1 cellular context compared by ENCODE assay signal in the genomic region with DNA sequence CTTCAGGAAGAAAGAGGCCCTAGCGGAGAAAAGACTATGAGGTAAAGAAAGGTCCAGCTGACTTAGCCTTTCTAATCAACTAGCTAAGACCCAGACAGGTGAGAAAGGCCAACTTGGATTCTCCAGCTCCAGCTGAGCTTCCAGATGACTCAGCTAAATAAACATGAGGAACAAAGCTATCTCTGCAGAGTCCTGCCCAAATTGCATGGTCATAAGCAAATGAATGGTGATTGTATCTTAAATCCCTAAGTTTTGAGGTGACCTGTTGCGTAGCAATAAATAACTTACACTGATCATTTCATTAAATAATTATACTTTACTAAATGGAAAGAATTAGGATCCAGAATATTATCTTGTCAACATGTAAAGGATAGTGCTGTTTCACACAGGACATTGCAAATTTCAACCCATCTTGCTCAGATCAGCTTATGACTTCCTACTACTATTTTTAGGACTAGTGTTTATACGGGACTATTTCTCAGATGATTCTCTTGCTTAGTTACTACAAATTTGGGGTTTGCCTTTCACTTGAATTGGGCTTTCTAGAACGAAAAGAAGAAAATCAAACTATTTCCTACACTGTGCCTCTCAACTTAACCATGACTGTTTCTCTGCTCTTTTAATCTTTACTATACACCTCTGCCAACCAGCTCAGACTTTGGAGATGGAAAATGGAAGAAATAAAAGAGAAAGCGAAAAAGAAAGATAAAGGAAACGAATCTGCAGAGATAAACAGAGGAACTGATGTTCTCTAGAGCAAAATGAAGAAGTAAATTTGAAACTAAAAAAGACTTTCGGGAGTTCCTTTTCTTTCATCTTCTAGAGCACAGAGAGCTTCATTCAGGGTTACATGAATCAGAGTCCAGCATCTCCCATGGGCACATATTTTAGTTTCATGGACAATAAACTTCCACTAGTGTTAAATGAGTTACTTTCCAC.
A peak's percentile ranks its signal among the peaks of the same experiment; 100 is the strongest.
TF ChIP-seq lines count a peak whose summit lies in the region.

No MANE protein-coding gene starts in this region.

TF ChIP-seq in HepG2, 621 proteins besides CTCF, POLR2A, EP300 and RAD21 (continued from another document and continues in another):
- TF ChIP-seq, protein P1, sequence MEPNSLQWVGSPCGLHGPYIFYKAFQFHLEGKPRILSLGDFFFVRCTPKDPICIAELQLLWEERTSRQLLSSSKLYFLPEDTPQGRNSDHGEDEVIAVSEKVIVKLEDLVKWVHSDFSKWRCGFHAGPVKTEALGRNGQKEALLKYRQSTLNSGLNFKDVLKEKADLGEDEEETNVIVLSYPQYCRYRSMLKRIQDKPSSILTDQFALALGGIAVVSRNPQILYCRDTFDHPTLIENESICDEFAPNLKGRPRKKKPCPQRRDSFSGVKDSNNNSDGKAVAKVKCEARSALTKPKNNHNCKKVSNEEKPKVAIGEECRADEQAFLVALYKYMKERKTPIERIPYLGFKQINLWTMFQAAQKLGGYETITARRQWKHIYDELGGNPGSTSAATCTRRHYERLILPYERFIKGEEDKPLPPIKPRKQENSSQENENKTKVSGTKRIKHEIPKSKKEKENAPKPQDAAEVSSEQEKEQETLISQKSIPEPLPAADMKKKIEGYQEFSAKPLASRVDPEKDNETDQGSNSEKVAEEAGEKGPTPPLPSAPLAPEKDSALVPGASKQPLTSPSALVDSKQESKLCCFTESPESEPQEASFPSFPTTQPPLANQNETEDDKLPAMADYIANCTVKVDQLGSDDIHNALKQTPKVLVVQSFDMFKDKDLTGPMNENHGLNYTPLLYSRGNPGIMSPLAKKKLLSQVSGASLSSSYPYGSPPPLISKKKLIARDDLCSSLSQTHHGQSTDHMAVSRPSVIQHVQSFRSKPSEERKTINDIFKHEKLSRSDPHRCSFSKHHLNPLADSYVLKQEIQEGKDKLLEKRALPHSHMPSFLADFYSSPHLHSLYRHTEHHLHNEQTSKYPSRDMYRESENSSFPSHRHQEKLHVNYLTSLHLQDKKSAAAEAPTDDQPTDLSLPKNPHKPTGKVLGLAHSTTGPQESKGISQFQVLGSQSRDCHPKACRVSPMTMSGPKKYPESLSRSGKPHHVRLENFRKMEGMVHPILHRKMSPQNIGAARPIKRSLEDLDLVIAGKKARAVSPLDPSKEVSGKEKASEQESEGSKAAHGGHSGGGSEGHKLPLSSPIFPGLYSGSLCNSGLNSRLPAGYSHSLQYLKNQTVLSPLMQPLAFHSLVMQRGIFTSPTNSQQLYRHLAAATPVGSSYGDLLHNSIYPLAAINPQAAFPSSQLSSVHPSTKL (CRISPR knock-in tag; IDR thresholded peaks at IDR 0.05) = peak; percentile 82
- no peak for TF ChIP-seq PHF21A (CRISPR knock-in tag; IDR thresholded peaks at IDR 0.05)
- no peak for TF ChIP-seq ZNF484 (CRISPR knock-in tag; IDR thresholded peaks at IDR 0.05; ENCODE audit: borderline replicate concordance, low read depth)
- no peak for TF ChIP-seq FOXA1 (IDR thresholded peaks at IDR 0.05)
- peak; percentile 93 for TF ChIP-seq FOXA1 (CRISPR knock-in tag; IDR thresholded peaks at IDR 0.05)
- peak; percentile 84; the same call in 1 of the 2 replicates for TF ChIP-seq JUN (CRISPR knock-in tag; IDR thresholded peaks at IDR 0.05)
- peak; percentile 97 for TF ChIP-seq NFE2L2 (IDR thresholded peaks at IDR 0.05; ENCODE audit: low read length)
- TF ChIP-seq SOX5 (CRISPR knock-in tag; IDR thresholded peaks at IDR 0.05; ENCODE audit: borderline replicate concordance) = peak; percentile 67; the same call in 1 of the 2 replicates
- TF ChIP-seq, protein P2, sequence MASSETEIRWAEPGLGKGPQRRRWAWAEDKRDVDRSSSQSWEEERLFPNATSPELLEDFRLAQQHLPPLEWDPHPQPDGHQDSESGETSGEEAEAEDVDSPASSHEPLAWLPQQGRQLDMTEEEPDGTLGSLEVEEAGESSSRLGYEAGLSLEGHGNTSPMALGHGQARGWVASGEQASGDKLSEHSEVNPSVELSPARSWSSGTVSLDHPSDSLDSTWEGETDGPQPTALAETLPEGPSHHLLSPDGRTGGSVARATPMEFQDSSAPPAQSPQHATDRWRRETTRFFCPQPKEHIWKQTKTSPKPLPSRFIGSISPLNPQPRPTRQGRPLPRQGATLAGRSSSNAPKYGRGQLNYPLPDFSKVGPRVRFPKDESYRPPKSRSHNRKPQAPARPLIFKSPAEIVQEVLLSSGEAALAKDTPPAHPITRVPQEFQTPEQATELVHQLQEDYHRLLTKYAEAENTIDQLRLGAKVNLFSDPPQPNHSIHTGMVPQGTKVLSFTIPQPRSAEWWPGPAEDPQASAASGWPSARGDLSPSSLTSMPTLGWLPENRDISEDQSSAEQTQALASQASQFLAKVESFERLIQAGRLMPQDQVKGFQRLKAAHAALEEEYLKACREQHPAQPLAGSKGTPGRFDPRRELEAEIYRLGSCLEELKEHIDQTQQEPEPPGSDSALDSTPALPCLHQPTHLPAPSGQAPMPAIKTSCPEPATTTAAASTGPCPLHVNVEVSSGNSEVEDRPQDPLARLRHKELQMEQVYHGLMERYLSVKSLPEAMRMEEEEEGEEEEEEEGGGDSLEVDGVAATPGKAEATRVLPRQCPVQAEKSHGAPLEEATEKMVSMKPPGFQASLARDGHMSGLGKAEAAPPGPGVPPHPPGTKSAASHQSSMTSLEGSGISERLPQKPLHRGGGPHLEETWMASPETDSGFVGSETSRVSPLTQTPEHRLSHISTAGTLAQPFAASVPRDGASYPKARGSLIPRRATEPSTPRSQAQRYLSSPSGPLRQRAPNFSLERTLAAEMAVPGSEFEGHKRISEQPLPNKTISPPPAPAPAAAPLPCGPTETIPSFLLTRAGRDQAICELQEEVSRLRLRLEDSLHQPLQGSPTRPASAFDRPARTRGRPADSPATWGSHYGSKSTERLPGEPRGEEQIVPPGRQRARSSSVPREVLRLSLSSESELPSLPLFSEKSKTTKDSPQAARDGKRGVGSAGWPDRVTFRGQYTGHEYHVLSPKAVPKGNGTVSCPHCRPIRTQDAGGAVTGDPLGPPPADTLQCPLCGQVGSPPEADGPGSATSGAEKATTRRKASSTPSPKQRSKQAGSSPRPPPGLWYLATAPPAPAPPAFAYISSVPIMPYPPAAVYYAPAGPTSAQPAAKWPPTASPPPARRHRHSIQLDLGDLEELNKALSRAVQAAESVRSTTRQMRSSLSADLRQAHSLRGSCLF (CRISPR knock-in tag; IDR thresholded peaks at IDR 0.05; ENCODE audit: borderline replicate concordance) = no peak
- peak; percentile 58; the same call in 1 of the 2 replicates for TF ChIP-seq SOX13 (IDR thresholded peaks at IDR 0.05)
- peak in 1 of 2 experiments; percentile 89; a peak in 2 of 4 replicates for TF ChIP-seq SOX13 (CRISPR knock-in tag; conservative IDR thresholded peaks at IDR 0.05 in 1 of 2, IDR thresholded peaks at IDR 0.05 in 1 of 2)
- TF ChIP-seq, protein P3, sequence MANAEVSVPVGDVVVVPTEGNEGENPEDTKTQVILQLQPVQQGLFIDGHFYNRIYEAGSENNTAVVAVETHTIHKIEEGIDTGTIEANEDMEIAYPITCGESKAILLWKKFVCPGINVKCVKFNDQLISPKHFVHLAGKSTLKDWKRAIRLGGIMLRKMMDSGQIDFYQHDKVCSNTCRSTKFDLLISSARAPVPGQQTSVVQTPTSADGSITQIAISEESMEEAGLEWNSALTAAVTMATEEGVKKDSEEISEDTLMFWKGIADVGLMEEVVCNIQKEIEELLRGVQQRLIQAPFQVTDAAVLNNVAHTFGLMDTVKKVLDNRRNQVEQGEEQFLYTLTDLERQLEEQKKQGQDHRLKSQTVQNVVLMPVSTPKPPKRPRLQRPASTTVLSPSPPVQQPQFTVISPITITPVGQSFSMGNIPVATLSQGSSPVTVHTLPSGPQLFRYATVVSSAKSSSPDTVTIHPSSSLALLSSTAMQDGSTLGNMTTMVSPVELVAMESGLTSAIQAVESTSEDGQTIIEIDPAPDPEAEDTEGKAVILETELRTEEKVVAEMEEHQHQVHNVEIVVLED (CRISPR knock-in tag; IDR thresholded peaks at IDR 0.05; ENCODE audit: borderline replicate concordance) = no peak
- TF ChIP-seq ELF1 (CRISPR knock-in tag; IDR thresholded peaks at IDR 0.05) = no peak
- TF ChIP-seq CREB1 (IDR thresholded peaks at IDR 0.05) = no peak
- no peak for TF ChIP-seq CREB1 (CRISPR knock-in tag; IDR thresholded peaks at IDR 0.05)
- TF ChIP-seq SNAPC2 (CRISPR knock-in tag; IDR thresholded peaks at IDR 0.05) = no peak
- peak; percentile 41; the same call in 1 of the 2 replicates for TF ChIP-seq ISL2 (CRISPR knock-in tag; IDR thresholded peaks at IDR 0.05)
- TF ChIP-seq, protein P4, sequence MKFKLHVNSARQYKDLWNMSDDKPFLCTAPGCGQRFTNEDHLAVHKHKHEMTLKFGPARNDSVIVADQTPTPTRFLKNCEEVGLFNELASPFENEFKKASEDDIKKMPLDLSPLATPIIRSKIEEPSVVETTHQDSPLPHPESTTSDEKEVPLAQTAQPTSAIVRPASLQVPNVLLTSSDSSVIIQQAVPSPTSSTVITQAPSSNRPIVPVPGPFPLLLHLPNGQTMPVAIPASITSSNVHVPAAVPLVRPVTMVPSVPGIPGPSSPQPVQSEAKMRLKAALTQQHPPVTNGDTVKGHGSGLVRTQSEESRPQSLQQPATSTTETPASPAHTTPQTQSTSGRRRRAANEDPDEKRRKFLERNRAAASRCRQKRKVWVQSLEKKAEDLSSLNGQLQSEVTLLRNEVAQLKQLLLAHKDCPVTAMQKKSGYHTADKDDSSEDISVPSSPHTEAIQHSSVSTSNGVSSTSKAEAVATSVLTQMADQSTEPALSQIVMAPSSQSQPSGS (CRISPR knock-in tag; IDR thresholded peaks at IDR 0.05) = peak; percentile 77
- no peak for TF ChIP-seq ZNF343 (CRISPR knock-in tag; IDR thresholded peaks at IDR 0.05)
- no peak for TF ChIP-seq ZNF207 (IDR thresholded peaks at IDR 0.05; ENCODE audit: borderline replicate concordance)
- no peak for TF ChIP-seq ZFP36L2 (CRISPR knock-in tag; IDR thresholded peaks at IDR 0.05)
- TF ChIP-seq, protein P5, sequence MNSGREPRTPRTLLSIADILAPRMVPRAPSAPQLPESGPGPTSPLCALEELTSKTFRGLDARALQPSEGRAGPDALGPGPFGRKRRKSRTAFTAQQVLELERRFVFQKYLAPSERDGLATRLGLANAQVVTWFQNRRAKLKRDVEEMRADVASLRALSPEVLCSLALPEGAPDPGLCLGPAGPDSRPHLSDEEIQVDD (CRISPR knock-in tag; IDR thresholded peaks at IDR 0.05; ENCODE audit: borderline replicate concordance) = no peak
- TF ChIP-seq ZNF644 (CRISPR knock-in tag; IDR thresholded peaks at IDR 0.05; ENCODE audit: low read depth) = peak; percentile 51; the same call in 1 of the 2 replicates
- TF ChIP-seq TCF7L2 (IDR thresholded peaks at IDR 0.05; ENCODE audit: low read depth, low read length) = no peak
- TF ChIP-seq RARG (CRISPR knock-in tag; IDR thresholded peaks at IDR 0.05; ENCODE audit: low read depth) = no peak
- peak; percentile 55; the same call in 1 of the 2 replicates for TF ChIP-seq ZNF331 (CRISPR knock-in tag; IDR thresholded peaks at IDR 0.05)
- peak; percentile 72 for TF ChIP-seq SAP130 (CRISPR knock-in tag; IDR thresholded peaks at IDR 0.05; ENCODE audit: low read depth)
- peak; percentile 98 for TF ChIP-seq FOSL1 (CRISPR knock-in tag; IDR thresholded peaks at IDR 0.05; ENCODE audit: borderline replicate concordance)
- TF ChIP-seq, protein P6, sequence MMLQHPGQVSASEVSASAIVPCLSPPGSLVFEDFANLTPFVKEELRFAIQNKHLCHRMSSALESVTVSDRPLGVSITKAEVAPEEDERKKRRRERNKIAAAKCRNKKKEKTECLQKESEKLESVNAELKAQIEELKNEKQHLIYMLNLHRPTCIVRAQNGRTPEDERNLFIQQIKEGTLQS (CRISPR knock-in tag; IDR thresholded peaks at IDR 0.05) = peak; percentile 96
- TF ChIP-seq GZF1 (CRISPR knock-in tag; IDR thresholded peaks at IDR 0.05) = no peak
- peak; percentile 98 for TF ChIP-seq FOXA3 (CRISPR knock-in tag; IDR thresholded peaks at IDR 0.05)
- peak; percentile 54 for TF ChIP-seq ZEB1 (IDR thresholded peaks at IDR 0.05; ENCODE audit: insufficient replicate concordance, low read depth)
- TF ChIP-seq, protein P7, sequence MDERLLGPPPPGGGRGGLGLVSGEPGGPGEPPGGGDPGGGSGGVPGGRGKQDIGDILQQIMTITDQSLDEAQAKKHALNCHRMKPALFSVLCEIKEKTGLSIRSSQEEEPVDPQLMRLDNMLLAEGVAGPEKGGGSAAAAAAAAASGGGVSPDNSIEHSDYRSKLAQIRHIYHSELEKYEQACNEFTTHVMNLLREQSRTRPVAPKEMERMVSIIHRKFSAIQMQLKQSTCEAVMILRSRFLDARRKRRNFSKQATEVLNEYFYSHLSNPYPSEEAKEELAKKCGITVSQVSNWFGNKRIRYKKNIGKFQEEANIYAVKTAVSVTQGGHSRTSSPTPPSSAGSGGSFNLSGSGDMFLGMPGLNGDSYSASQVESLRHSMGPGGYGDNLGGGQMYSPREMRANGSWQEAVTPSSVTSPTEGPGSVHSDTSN (CRISPR knock-in tag; IDR thresholded peaks at IDR 0.05) = no peak
- peak; percentile 93; the same call in 1 of the 2 replicates for TF ChIP-seq JUNB (CRISPR knock-in tag; IDR thresholded peaks at IDR 0.05; ENCODE audit: borderline replicate concordance)
- no peak for TF ChIP-seq ETV6 (CRISPR knock-in tag; conservative IDR thresholded peaks at IDR 0.05)
- TF ChIP-seq, protein P8, sequence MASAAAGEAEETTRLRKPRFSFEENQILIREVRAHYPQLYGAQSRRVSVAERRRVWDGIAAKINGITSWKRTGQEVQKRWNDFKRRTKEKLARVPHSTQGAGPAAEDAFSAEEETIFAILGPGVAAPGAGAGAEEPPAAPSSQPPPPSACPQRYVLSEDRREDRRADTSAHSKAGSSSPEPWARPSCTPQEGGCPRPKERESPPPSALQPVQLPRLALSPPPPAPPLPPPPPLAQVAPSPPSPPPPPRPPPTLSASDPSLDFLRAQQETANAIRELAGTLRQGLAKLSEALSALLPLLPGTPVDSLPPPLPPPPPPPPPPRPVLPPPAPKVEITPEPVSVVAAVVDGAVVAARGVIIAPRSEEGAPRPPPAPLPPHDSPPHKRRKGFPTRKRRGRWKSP (CRISPR knock-in tag; IDR thresholded peaks at IDR 0.05) = 0 out of 2 replicates have a peak, but pooled peaks have one; percentile 27
- TF ChIP-seq ZSCAN29 (CRISPR knock-in tag; conservative IDR thresholded peaks at IDR 0.05) = no peak
- 0 out of 2 replicates have a peak, but pooled peaks have one; percentile 13 for TF ChIP-seq POGZ (CRISPR knock-in tag; IDR thresholded peaks at IDR 0.05)
